2 cellular contexts compared by ENCODE assay signal in the genomic region with DNA sequence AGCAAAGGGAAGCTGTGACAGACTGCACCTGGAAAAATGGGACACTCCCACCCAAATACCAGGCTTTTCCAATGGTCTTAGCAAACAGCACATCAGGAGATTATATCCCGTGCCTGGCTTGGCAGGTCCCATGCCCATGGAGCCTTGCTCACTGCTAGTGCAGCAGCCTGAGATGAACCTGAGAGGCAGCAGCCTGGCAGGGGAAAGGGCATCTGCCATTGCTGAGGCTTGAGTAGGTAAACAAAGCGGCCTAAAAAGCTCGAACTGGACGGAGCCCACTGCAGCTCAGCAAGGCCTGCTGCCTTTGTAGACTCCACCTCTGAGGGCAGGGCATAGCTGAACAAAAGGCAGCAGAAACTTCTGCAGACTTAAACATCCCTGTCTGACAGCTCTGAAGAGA. TPM values are rescaled to one million over a fixed set of nuclear protein-coding genes. Genes with fewer than 3 reads are reported as not detected.
"Had no signal": no experiment of that assay in that cellular context is flagged by ENCODE, and none has a peak within 500 bp of the region (broad histone marks: within the 10 kb centered on the region; RNA-seq: fewer than 3 reads in every experiment).

No MANE protein-coding gene starts in this region.

RNA-seq across cellular contexts. Expression of a gene that starts 18.9 kb away (rescaled TPM):
- total RNA-seq: LHCN-M2, M059J had no signal
